In the genomic region with DNA sequence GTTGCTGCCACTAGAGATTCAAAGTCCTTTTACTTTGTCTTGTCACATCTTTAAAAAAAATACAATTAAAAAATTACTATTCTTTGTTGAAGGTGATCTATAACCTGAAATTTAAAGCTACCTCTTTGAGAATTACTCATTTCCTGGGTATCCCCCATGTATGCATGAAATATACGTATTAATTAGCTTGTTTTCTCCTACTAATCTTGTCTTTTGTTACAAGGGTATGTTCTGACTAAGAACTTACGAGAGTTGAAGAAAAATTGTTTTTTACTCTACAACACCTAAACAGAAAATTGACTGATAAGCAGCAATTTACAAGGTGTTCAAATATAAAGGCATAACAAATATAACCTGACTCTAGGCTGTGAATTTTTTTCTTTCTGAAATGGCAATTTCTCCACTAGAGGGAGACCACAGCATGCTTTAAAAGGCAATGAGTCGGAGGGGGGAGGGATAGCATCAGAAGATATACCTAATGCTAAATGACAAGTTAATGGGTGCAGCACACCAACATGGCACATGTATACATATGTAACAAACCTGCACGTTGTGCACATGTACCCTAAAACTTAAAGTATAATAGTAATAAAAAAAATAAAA, we compare ENCODE assay signal across 8 cellular contexts.
DNase-seq lines count a peak whose midpoint lies in the region; ATAC-seq and TF ChIP-seq lines count a peak whose summit lies in the region.

No MANE protein-coding gene starts in this region.

- 53 to 64% methylated on average over 4 of the region's 4 CpGs for WGBS in thyroid gland, 2 donors

- no peak for TF ChIP-seq POLR2A in thyroid gland (IDR thresholded peaks at IDR 0.05)

- H3K27ac ChIP-seq in thyroid gland, result no peak overlapping the region
- H3K27ac ChIP-seq in colonic mucosa, result no peak overlapping the region

- H3K4me3 ChIP-seq in AG09309 (ENCODE audit: control insufficient read depth, low read depth, low read length), result no peak overlapping the region
- H3K4me3 ChIP-seq in foreskin fibroblast (ENCODE audit: low read depth in 1 of 2, low read length in 2 of 2), result no peak overlapping the region
- no peak overlapping the region for H3K4me3 ChIP-seq in thyroid gland (replicated peaks in 1 of 3)
- no peak overlapping the region for H3K4me3 ChIP-seq in colonic mucosa

- H3K9me3 ChIP-seq in thyroid gland (no peaks in the 10 kb centered on the region), colonic mucosa (no peaks in the 10 kb centered on the region)

- no peaks in the 10 kb centered on the region for H3K27me3 ChIP-seq in thyroid gland
- H3K27me3 ChIP-seq in colonic mucosa, result no peaks in the 10 kb centered on the region

- ATAC-seq in GM19395 (IDR thresholded peaks at IDR 0.05; ENCODE audit: unreplicated experiment), result peak; percentile 57
- ATAC-seq in GM19328 (IDR thresholded peaks at IDR 0.05; ENCODE audit: unreplicated experiment), result no peak

- TF ChIP-seq CTCF in AG09309 (IDR thresholded peaks at IDR 0.05; ENCODE audit: control insufficient read depth, insufficient read depth, low read depth, low read length, missing control alignments) (peak; percentile 62), foreskin fibroblast (IDR thresholded peaks at IDR 0.05; ENCODE audit: low read depth, low read length) (peak; percentile 49), thyroid gland (IDR thresholded peaks at IDR 0.05) (peak in 3 of 6 experiments; percentile 33 to 35 (median 35)), colonic mucosa (IDR thresholded peaks at IDR 0.05) (no peak)

- no peak for DNase-seq in AG09309 (ENCODE audit: low read depth)
- peak; percentile 64 for DNase-seq in RKO (ENCODE audit: low spot score)
- DNase-seq in foreskin fibroblast, result peak in 1 of 2 donors; percentile 51
- no peak for DNase-seq in thyroid gland
- DNase-seq in stimulated activated CD8-positive, alpha-beta memory T cell treated with anti-CD3 and anti-CD28 coated beads, Interleukin-4, amount 100 ng/mL, for 48 hours, result no peak
- DNase-seq in colonic mucosa, result no peak

- intact Hi-C loops in thyroid gland (cut with DNase I) (no loop called here), colonic mucosa (cut with DNase I) (no loop called here)

- no peak overlapping the region for H3K9ac ChIP-seq in colonic mucosa (ENCODE audit: low read depth in 2 of 2, low read length in 2 of 2)

- H3K36me3 ChIP-seq in thyroid gland, result no peaks in the 10 kb centered on the region
- no peaks in the 10 kb centered on the region for H3K36me3 ChIP-seq in colonic mucosa

- H3K4me1 ChIP-seq in thyroid gland, result no peaks in the 10 kb centered on the region
- no peaks in the 10 kb centered on the region for H3K4me1 ChIP-seq in colonic mucosa
